In genomic region chr7:105210721-105211205, GRCh38 we compare ENCODE assay signal across 10 cellular contexts.
DNase-seq lines count a peak whose midpoint lies in the region; ATAC-seq and TF ChIP-seq lines count a peak whose summit lies in the region.
"Had no signal": no experiment of that assay in that cellular context is flagged by ENCODE, and none has a peak within 500 bp of the region (broad histone marks: within the 10 kb centered on the region; RNA-seq: fewer than 3 reads in every experiment).

No MANE protein-coding gene starts in this region.

- no peaks in the 10 kb centered on the region for H3K27me3 Mint-ChIP-seq in activated naive CD4-positive, alpha-beta T cell treated with anti-CD3 and anti-CD28 coated beads for 36 hours (ENCODE audit: low read depth)
- H3K27me3 Mint-ChIP-seq: stimulated activated naive CD8-positive, alpha-beta T cell treated with anti-CD3 and anti-CD28 coated beads, Interleukin-15, Interleukin-2, amounts not matched to agents 100 ng/mL and 50 ng/mL, for 24 hours had no signal

- peaks cover 3% of the 10 kb centered on the region for H3K9me3 Mint-ChIP-seq in activated naive CD4-positive, alpha-beta T cell treated with anti-CD3 and anti-CD28 coated beads for 36 hours
- H3K9me3 Mint-ChIP-seq: T-helper 1 cell treated with Interleukin-12 subunit alpha and Interleukin-12 subunit beta and Interleukin-4 antibody, amounts not matched to agents 30 μg/mL and 1 μg/mL, for 36 hours had no signal

- ATAC-seq in HG03135 (IDR thresholded peaks at IDR 0.05; ENCODE audit: unreplicated experiment) = peak; percentile 91

- peaks cover 64% of the 10 kb centered on the region for H3K4me1 Mint-ChIP-seq in activated naive CD4-positive, alpha-beta T cell treated with anti-CD3 and anti-CD28 coated beads for 36 hours (ENCODE audit: low read depth)

- 46 to 52% (median 49%) methylated on average over 5 of the region's 5 CpGs for WGBS in adrenal gland, 4 donors

- CTCF ChIA-PET in activated naive CD4-positive, alpha-beta T cell treated with anti-CD3 and anti-CD28 coated beads for 36 hours (lab: Charles Lee) = no interaction called here

- peaks cover 0 to 17% of the 10 kb centered on the region in 2 donors for H3K4me1 ChIP-seq in adrenal gland (replicated peaks in 1 of 2)
- peaks cover 14% of the 10 kb centered on the region for H3K4me1 ChIP-seq in mucosa of stomach (ENCODE audit: control insufficient read depth, insufficient read depth, low read length)

- H3K9me3 ChIP-seq in adrenal gland (replicated peaks in 1 of 3) = no peaks in the 10 kb centered on the region
- no peaks in the 10 kb centered on the region for H3K9me3 ChIP-seq in mucosa of stomach (ENCODE audit: control insufficient read depth, low read length)

- H3K4me3 Mint-ChIP-seq in activated naive CD4-positive, alpha-beta T cell treated with anti-CD3 and anti-CD28 coated beads for 36 hours = no peak overlapping the region
- H3K4me3 Mint-ChIP-seq: T-helper 1 cell treated with Interleukin-12 subunit alpha and Interleukin-12 subunit beta and Interleukin-4 antibody, amounts not matched to agents 30 μg/mL and 1 μg/mL, for 36 hours had no signal

- H3K36me3 Mint-ChIP-seq in activated naive CD4-positive, alpha-beta T cell treated with anti-CD3 and anti-CD28 coated beads for 36 hours (ENCODE audit: low read depth) = peaks cover 2% of the 10 kb centered on the region

- H3K4me3 ChIP-seq in adrenal gland (no peak overlapping the region), mucosa of stomach (ENCODE audit: low read length) (no peak overlapping the region)

- DNase-seq in activated naive CD4-positive, alpha-beta T cell treated with anti-CD3 and anti-CD28 coated beads for 36 hours = peak; percentile 11
- no peak for DNase-seq in activated naive CD4-positive, alpha-beta T cell treated with Interleukin-2 at 50 U/mL for 16 hours
- DNase-seq in adrenal gland (peak in 6 of 7 donors; percentile 30 to 75 (median 61)), NCI-H510A (lab: John Stamatoyannopoulos, UW) (no peak)
- no peak for DNase-seq in stimulated activated CD4-positive, alpha-beta T cell treated with anti-CD3 and anti-CD28 coated beads, Interleukin-12 subunit alpha, Interleukin-12 subunit beta, amount 100 ng/mL, for 4 hours
- DNase-seq in stimulated activated CD4-positive, alpha-beta T cell treated with anti-CD3 and anti-CD28 coated beads, Interleukin-4, amount 100 ng/mL, for 4 hours = no peak

- H3K27me3 ChIP-seq in adrenal gland = no peaks in the 10 kb centered on the region
- H3K27me3 ChIP-seq in mucosa of stomach (ENCODE audit: control insufficient read depth, insufficient read depth, low read length) = no peaks in the 10 kb centered on the region

- peak overlapping the region; percentile 54 for H3K9ac ChIP-seq in mucosa of stomach (ENCODE audit: low read length)

- H3K27ac ChIP-seq in adrenal gland = peak overlapping the region in 1 of 5 donors; percentile 17

- TF ChIP-seq POLR2A in adrenal gland (IDR thresholded peaks at IDR 0.05) = no peak

- H3K36me3 ChIP-seq in adrenal gland (replicated peaks in 1 of 2) (no peaks in the 10 kb centered on the region), mucosa of stomach (ENCODE audit: control insufficient read depth, insufficient read depth, low read length) (no peaks in the 10 kb centered on the region)

- H3K27ac Mint-ChIP-seq in activated naive CD4-positive, alpha-beta T cell treated with anti-CD3 and anti-CD28 coated beads for 36 hours = peak overlapping the region; percentile 28
- H3K27ac Mint-ChIP-seq: T-helper 1 cell treated with Interleukin-12 subunit alpha and Interleukin-12 subunit beta and Interleukin-4 antibody, amounts not matched to agents 30 μg/mL and 1 μg/mL, for 36 hours had no signal

- intact Hi-C loops in activated naive CD4-positive, alpha-beta T cell treated with anti-CD3 and anti-CD28 coated beads for 36 hours (cut with micrococcal nuclease) = no loop called here
- intact Hi-C loops in adrenal gland (cut with DNase I) = no loop called here

- TF ChIP-seq CTCF in adrenal gland (IDR thresholded peaks at IDR 0.05) = peak in 1 of 6 experiments; percentile 21

Comparison
In these comparisons a context has a peak if more than half of its experiments do, and no peak if none do; other contexts are left out.
1. DNase-seq: peak in activated naive CD4-positive, alpha-beta T cell treated with anti-CD3 and anti-CD28 coated beads for 36 hours (single experiment) and adrenal gland (6 of 7); none in activated naive CD4-positive, alpha-beta T cell treated with Interleukin-2 at 50 U/mL for 16 hours (single experiment), NCI-H510A (single experiment), stimulated activated CD4-positive, alpha-beta T cell treated with anti-CD3 and anti-CD28 coated beads, Interleukin-12 subunit alpha, Interleukin-12 subunit beta, amount 100 ng/mL, for 4 hours (single experiment) and stimulated activated CD4-positive, alpha-beta T cell treated with anti-CD3 and anti-CD28 coated beads, Interleukin-4, amount 100 ng/mL, for 4 hours (0 of 2).